ENCODE assay signal across 20 cellular contexts in the genomic region with DNA sequence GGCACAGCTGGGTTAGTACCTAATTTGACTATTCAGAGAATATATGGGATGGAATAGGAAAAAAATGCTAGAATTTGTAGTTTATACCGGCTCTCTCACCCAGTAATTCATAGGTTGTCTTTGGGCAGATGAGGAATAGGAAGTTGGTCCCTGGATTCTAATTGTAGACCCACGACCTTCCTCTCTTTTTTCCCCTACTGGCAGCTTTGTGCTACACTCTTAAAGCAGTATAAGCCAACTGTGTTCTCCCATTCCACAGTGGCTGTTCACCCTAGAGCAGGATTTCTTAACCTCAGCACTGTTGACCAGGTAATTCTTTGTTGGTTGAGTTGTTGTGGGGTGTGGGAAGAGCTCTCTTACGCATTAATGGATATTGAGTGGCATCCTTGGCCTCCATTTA.
DNase-seq lines count a peak whose midpoint lies in the region; ATAC-seq and TF ChIP-seq lines count a peak whose summit lies in the region.
"Had no signal": no experiment of that assay in that cellular context is flagged by ENCODE, and none has a peak within 500 bp of the region (broad histone marks: within the 10 kb centered on the region; RNA-seq: fewer than 3 reads in every experiment).

No MANE protein-coding gene starts in this region.

- ATAC-seq in GM19351 (IDR thresholded peaks at IDR 0.05; ENCODE audit: unreplicated experiment): peak; percentile 20
- ATAC-seq: activated T-helper 17 cell treated with anti-CD3 and anti-CD28 coated beads, Interleukin-2, amount 50 U/mL, for 72 hours; stimulated activated naive CD8-positive, alpha-beta T cell treated with anti-CD3 and anti-CD28 coated beads, Interleukin-15, Interleukin-2, amounts not matched to agents 100 U/mL and 50 U/mL, for 24 hours; T-helper 17 cell had no signal

- intact Hi-C loops in breast epithelium (cut with DNase I; ENCODE audit: low total_unique reads): no loop called here

- TF ChIP-seq CTCF in OCI-LY3 (IDR thresholded peaks at IDR 0.05; ENCODE audit: low read depth, low read length): peak; percentile 17; the same call in 1 of the 2 replicates
- TF ChIP-seq CTCF in breast epithelium (IDR thresholded peaks at IDR 0.05): no peak

- no peak overlapping the region for H2AFZ ChIP-seq in OCI-LY3 (ENCODE audit: low read depth, low read length)

- H3K4me1 ChIP-seq in OCI-LY3 (ENCODE audit: low read length): peaks cover 16% of the 10 kb centered on the region
- H3K4me1 ChIP-seq in breast epithelium: no peaks in the 10 kb centered on the region
- H3K4me1 ChIP-seq: lower lobe of right lung, Peyer's patch had no signal

- no peak for TF ChIP-seq POLR2A in breast epithelium (IDR thresholded peaks at IDR 0.05)

- H3K9me3 ChIP-seq in OCI-LY3 (ENCODE audit: insufficient read depth, low read length) (no peaks in the 10 kb centered on the region), breast epithelium (no peaks in the 10 kb centered on the region)
- H3K9me3 ChIP-seq: lower lobe of right lung, Peyer's patch, sigmoid colon had no signal

- peak; percentile 28 for DNase-seq in iPS-NIHi7 (ENCODE audit: extremely low spot score)
- DNase-seq in breast epithelium (ENCODE audit: low spot score in 2 of 2): no peak
- DNase-seq in T-helper 9 cell: no peak
- DNase-seq in activated CD4-positive, alpha-beta T cell treated with anti-CD3 and anti-CD28 coated beads for 48 hours: no peak
- DNase-seq: activated CD4-positive, alpha-beta T cell treated with anti-CD3 and anti-CD28 coated beads, Interleukin-2, amount 10 ng/mL, durations not matched to agents 7 days and 5 days; aorta; caudate nucleus; CD4-positive, CD25-positive, alpha-beta regulatory T cell; dermis blood vessel endothelial cell; lower lobe of right lung; NCI-H1417 treated with DMSO at 0.1 percent for 48 hours; NCI-H2081 treated with DMSO at 0.1 percent for 48 hours; Peyer's patch; sigmoid colon; stimulated activated naive CD8-positive, alpha-beta T cell treated with anti-CD3 and anti-CD28 coated beads, Interleukin-15, Interleukin-2, amounts not matched to agents 100 U/mL and 50 U/mL, for 24 hours; T-helper 17 cell had no signal

- peaks cover 78% of the 10 kb centered on the region for H3K27me3 ChIP-seq in OCI-LY3 (ENCODE audit: low read depth, low read length)
- no peaks in the 10 kb centered on the region for H3K27me3 ChIP-seq in breast epithelium
- H3K27me3 ChIP-seq: Peyer's patch, sigmoid colon had no signal

- H3K4me3 ChIP-seq in GM08714 (ENCODE audit: low read length) (peak overlapping the region; percentile 45; the same call in 1 of the 2 replicates), OCI-LY3 (ENCODE audit: low read length) (no peak overlapping the region), breast epithelium (no peak overlapping the region)
- H3K4me3 ChIP-seq: lower lobe of right lung, Peyer's patch, sigmoid colon had no signal

- H3K79me2 ChIP-seq in OCI-LY3 (ENCODE audit: low read length): no peaks in the 10 kb centered on the region

- H3K4me2 ChIP-seq in OCI-LY3 (ENCODE audit: low read length): no peak overlapping the region

- H3K27ac ChIP-seq in OCI-LY3 (ENCODE audit: low read length) (no peak overlapping the region), breast epithelium (no peak overlapping the region)
- H3K27ac ChIP-seq: lower lobe of right lung, Peyer's patch, sigmoid colon had no signal

- H3K36me3 ChIP-seq in OCI-LY3 (replicated peaks; ENCODE audit: low read depth, low read length) (no peaks in the 10 kb centered on the region), breast epithelium (no peaks in the 10 kb centered on the region)

- no peaks in the 10 kb centered on the region for H4K20me1 ChIP-seq in OCI-LY3 (ENCODE audit: insufficient read depth, low read length)

- H3K9ac ChIP-seq in OCI-LY3 (ENCODE audit: low read length): no peak overlapping the region
